Comparison of ENCODE assay signal across 18 cellular contexts in the genomic region with DNA sequence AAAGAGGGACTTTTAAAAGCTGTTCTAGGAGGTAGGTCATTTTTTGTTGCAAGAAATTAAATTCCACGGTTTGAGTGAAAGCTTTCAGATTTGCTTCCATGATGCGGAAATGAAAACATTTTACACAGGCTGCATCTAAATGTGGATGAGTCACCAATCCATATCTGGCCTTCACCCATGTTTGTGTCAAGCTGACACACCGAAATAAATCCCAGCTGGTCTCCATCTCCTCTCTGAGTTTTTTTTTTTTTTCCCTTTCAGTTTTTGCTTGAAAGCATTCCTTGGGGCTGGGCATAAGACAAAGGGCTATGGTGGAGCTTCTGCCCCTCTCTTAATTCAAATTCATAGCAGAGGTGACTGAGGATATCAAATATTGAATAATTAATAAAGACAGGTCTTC.
A peak's percentile ranks its signal among the peaks of the same experiment; 100 is the strongest.
DNase-seq lines count a peak whose midpoint lies in the region; ATAC-seq, FAIRE-seq and TF ChIP-seq lines count a peak whose summit lies in the region.
"Had no signal": no experiment of that assay in that cellular context is flagged by ENCODE, and none has a peak within 500 bp of the region (broad histone marks: within the 10 kb centered on the region; RNA-seq: fewer than 3 reads in every experiment).

No MANE protein-coding gene starts in this region.

- H3K4me3 ChIP-seq in small intestine (ENCODE audit: low read depth in 1 of 2, low read length in 2 of 2) = no peak overlapping the region

- H3K27me3 Mint-ChIP-seq in activated CD8-positive, alpha-beta T cell treated with anti-CD3 and anti-CD28 coated beads for 36 hours = no peaks in the 10 kb centered on the region
- H3K27me3 Mint-ChIP-seq: activated naive CD8-positive, alpha-beta T cell treated with anti-CD3 and anti-CD28 coated beads, Interleukin-2, amount 50 U/mL, for 24 hours; CD8-positive, alpha-beta memory T cell had no signal

- H3K4me3 Mint-ChIP-seq in activated CD8-positive, alpha-beta T cell treated with anti-CD3 and anti-CD28 coated beads for 36 hours = no peak overlapping the region
- H3K4me3 Mint-ChIP-seq: activated naive CD8-positive, alpha-beta T cell treated with anti-CD3 and anti-CD28 coated beads, Interleukin-2, amount 50 U/mL, for 24 hours; activated T-cell treated with anti-CD3 and anti-CD28 coated beads, Interleukin-2, amount 50 U/mL, for 4 hours; CD8-positive, alpha-beta memory T cell had no signal

- no peaks in the 10 kb centered on the region for H3K9me3 ChIP-seq in small intestine (ENCODE audit: control insufficient read depth, low read depth)

- H3K36me3 ChIP-seq in small intestine (ENCODE audit: control insufficient read depth in 2 of 2, insufficient read depth in 2 of 2, low read length in 2 of 2) = no peaks in the 10 kb centered on the region

- no peaks in the 10 kb centered on the region for H3K36me3 Mint-ChIP-seq in activated CD8-positive, alpha-beta T cell treated with anti-CD3 and anti-CD28 coated beads for 36 hours (ENCODE audit: low read depth)
- H3K36me3 Mint-ChIP-seq: CD8-positive, alpha-beta memory T cell had no signal

- POLR2A ChIA-PET in activated CD8-positive, alpha-beta T cell treated with anti-CD3 and anti-CD28 coated beads for 36 hours (lab: Charles Lee) = no interaction called here

- TF ChIP-seq CTCF in activated CD8-positive, alpha-beta T cell treated with anti-CD3 and anti-CD28 coated beads for 36 hours (IDR thresholded peaks at IDR 0.05) = no peak

- H3K27me3 ChIP-seq in small intestine (ENCODE audit: control insufficient read depth in 2 of 2, insufficient read depth in 2 of 2, low read length in 2 of 2) = no peaks in the 10 kb centered on the region

- intact Hi-C loops in activated CD8-positive, alpha-beta T cell treated with anti-CD3 and anti-CD28 coated beads for 36 hours (cut with micrococcal nuclease) = no loop called here

- peak; percentile 21 for DNase-seq in NCI-H146 (lab: John Stamatoyannopoulos, UW)
- DNase-seq in NCI-H146 treated with DMSO at 0.1 percent for 48 hours (lab: John Stamatoyannopoulos, UW; ENCODE audit: unreplicated experiment) = no peak
- DNase-seq in SW480 (ENCODE audit: low spot score) = peak; percentile 22
- DNase-seq in foreskin melanocyte = peak; percentile 37
- peak; percentile 4 for DNase-seq in small intestine
- DNase-seq in activated CD8-positive, alpha-beta T cell treated with anti-CD3 and anti-CD28 coated beads for 36 hours = no peak
- no peak for DNase-seq in NK-92 (lab: John Stamatoyannopoulos, UW; ENCODE audit: unreplicated experiment)
- no peak for DNase-seq in activated naive CD4-positive, alpha-beta T cell (lab: John Stamatoyannopoulos, UW)
- DNase-seq: activated CD4-positive, alpha-beta T cell treated with anti-CD3 and anti-CD28 coated beads, Interleukin-2, amount 50 U/mL, for 1 hour; activated naive CD8-positive, alpha-beta T cell treated with anti-CD3 and anti-CD28 coated beads, Interleukin-2, amount 50 U/mL, for 24 hours; activated T-cell treated with anti-CD3 and anti-CD28 coated beads, Interleukin-2, amount 50 U/mL, for 4 hours; CD8-positive, alpha-beta memory T cell; GDM1; left cardiac atrium; NK-92 treated with Interleukin-12 subunit alpha and Interleukin-12 subunit beta, amount 100 ng/mL, for 24 hours; SIG-M5 had no signal

- no peak for ATAC-seq in activated CD8-positive, alpha-beta T cell treated with anti-CD3 and anti-CD28 coated beads for 36 hours
- ATAC-seq: activated naive CD8-positive, alpha-beta T cell treated with anti-CD3 and anti-CD28 coated beads, Interleukin-2, amount 50 U/mL, for 24 hours; activated T-cell treated with anti-CD3 and anti-CD28 coated beads, Interleukin-2, amount 50 U/mL, for 4 hours had no signal

- FAIRE-seq in small intestine (lab: Jason Lieb, UNC) = no peak
- FAIRE-seq: A204.1, GM19239 had no signal

- H3K9me3 Mint-ChIP-seq in activated CD8-positive, alpha-beta T cell treated with anti-CD3 and anti-CD28 coated beads for 36 hours = peaks cover 4% of the 10 kb centered on the region

- CTCF ChIA-PET in activated CD8-positive, alpha-beta T cell treated with anti-CD3 and anti-CD28 coated beads for 36 hours (lab: Charles Lee) = no interaction called here

- H3K27ac ChIP-seq in small intestine (ENCODE audit: low read depth in 1 of 2, low read length in 1 of 2) = no peak overlapping the region

- no peaks in the 10 kb centered on the region for H3K4me1 Mint-ChIP-seq in activated CD8-positive, alpha-beta T cell treated with anti-CD3 and anti-CD28 coated beads for 36 hours (ENCODE audit: low read depth)
- H3K4me1 Mint-ChIP-seq: activated naive CD8-positive, alpha-beta T cell treated with anti-CD3 and anti-CD28 coated beads, Interleukin-2, amount 50 U/mL, for 24 hours; CD8-positive, alpha-beta memory T cell had no signal

- H3K27ac Mint-ChIP-seq in activated CD8-positive, alpha-beta T cell treated with anti-CD3 and anti-CD28 coated beads for 36 hours = no peak overlapping the region
- H3K27ac Mint-ChIP-seq: activated naive CD8-positive, alpha-beta T cell treated with anti-CD3 and anti-CD28 coated beads, Interleukin-2, amount 50 U/mL, for 24 hours; CD8-positive, alpha-beta memory T cell had no signal

- WGBS in small intestine, 3 donors = 47 to 59% (median 52%) methylated on average over 3 of the region's 3 CpGs

- no peaks in the 10 kb centered on the region for H3K4me1 ChIP-seq in small intestine (ENCODE audit: control insufficient read depth in 2 of 2, insufficient read depth in 1 of 2, low read depth in 1 of 2, low read length in 1 of 2)

Comparison
In these comparisons a context has a peak if more than half of its experiments do, and no peak if none do; other contexts are left out.
1. DNase-seq: peak in NCI-H146 (single experiment), SW480 (single experiment), foreskin melanocyte (single experiment) and small intestine (single experiment); none in NCI-H146 treated with DMSO at 0.1 percent for 48 hours (single experiment), activated CD8-positive, alpha-beta T cell treated with anti-CD3 and anti-CD28 coated beads for 36 hours (single experiment), NK-92 (single experiment) and activated naive CD4-positive, alpha-beta T cell (0 of 4).